13 cellular contexts compared by ENCODE assay signal in the genomic region with DNA sequence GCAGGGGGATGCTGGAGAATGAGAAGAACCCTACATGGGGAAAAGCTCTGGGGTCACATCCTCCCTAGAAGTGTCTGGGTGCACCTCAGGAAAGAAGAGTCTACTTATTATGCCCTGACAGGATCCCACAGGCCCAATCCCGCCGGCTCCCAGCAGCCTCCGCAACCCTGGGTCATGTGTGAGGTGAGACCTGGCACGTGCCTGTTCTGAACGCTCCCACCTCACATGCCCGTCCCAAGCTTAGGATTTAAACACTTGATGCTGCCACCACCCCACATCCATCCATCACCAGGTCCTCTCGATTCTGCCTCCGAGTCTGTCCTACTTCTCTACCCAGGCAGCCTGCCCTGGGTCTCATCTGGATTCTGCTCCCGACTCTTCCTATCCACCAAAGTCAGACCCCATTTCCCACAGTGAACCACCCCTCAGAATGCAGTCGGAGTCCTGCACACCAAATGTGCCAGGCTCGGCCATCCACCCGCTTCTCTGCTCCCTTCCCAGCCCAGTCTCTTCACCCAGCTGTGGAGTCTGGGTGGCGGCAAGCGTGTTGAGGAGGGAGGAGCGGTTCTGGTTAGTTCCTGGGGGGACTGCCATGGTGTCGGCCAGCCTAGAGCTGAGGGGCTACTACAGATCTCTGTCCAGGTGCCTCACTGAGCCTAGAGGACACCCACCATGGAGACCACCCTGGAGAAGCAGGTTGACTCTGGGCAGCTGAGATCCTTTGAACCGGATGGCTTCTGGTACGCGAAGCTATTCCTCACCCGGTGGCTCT. TPM values are rescaled to one million over a fixed set of nuclear protein-coding genes. Genes with fewer than 3 reads are reported as not detected.
A peak's percentile ranks its signal among the peaks of the same experiment; 100 is the strongest.
DNase-seq lines count a peak whose midpoint lies in the region; ATAC-seq, FAIRE-seq and TF ChIP-seq lines count a peak whose summit lies in the region.
"Had no signal": no experiment of that assay in that cellular context is flagged by ENCODE, and none has a peak within 500 bp of the region (broad histone marks: within the 10 kb centered on the region; RNA-seq: fewer than 3 reads in every experiment).

No MANE protein-coding gene starts in this region.

- POLR2A ChIA-PET in A549 (lab: Yijun Ruan, JAX), result interaction anchor here (1.3 kb wide), 1 partner anchor 139 kb away, joined by 3 read pairs; no protein-coding TSS in a partner anchor
- POLR2A ChIA-PET in activated naive CD8-positive, alpha-beta T cell treated with anti-CD3 and anti-CD28 coated beads, Interleukin-2, amount 10 ng/mL, durations not matched to agents 7 days and 5 days (lab: Charles Lee), result interaction anchor here (0.9 to 5.2 kb wide), 4 partner anchors 8 to 26 kb away, joined by 3 to 35 read pairs (median 7); no protein-coding TSS in a partner anchor
- POLR2A ChIA-PET in A673 (lab: Charles Lee; ENCODE audit: low non-redundant PET), result no interaction called here

- no peaks in the 10 kb centered on the region for H3K27me3 ChIP-seq in HL-60 (ENCODE audit: insufficient read depth, poor library complexity, severe bottlenecking)
- H3K27me3 ChIP-seq in A673 (replicated peaks; ENCODE audit: insufficient read depth, low read depth, low read length, poor library complexity), result no peaks in the 10 kb centered on the region
- H3K27me3 ChIP-seq in BE2C, result no peaks in the 10 kb centered on the region
- H3K27me3 ChIP-seq: SJCRH30, testis had no signal

- no peak for TF ChIP-seq POLR2A in A549 (IDR thresholded peaks at IDR 0.05; ENCODE audit: low read length)

- H3K4me2 ChIP-seq in A549, result peak overlapping the region; percentile 76; the same call in 2 of the 3 replicates

- peak overlapping the region; percentile 5 for H3K4me3 Mint-ChIP-seq in activated naive CD8-positive, alpha-beta T cell treated with anti-CD3 and anti-CD28 coated beads, Interleukin-2, amount 10 ng/mL, durations not matched to agents 7 days and 5 days
- peak overlapping the region; percentile 81 to 96 (median 85) for H3K4me3 Mint-ChIP-seq in naive B cell

- TF ChIP-seq CTCF in A549 (IDR thresholded peaks at IDR 0.05) (no peak), HL-60 (IDR thresholded peaks at IDR 0.05; ENCODE audit: insufficient read depth, low read length) (no peak), A673 (conservative IDR thresholded peaks at IDR 0.05; ENCODE audit: low read depth, low read length) (no peak), BE2C (IDR thresholded peaks at IDR 0.05; ENCODE audit: low read depth, low read length) (no peak)

- WGBS in A549 (ENCODE audit: missing lambda C conversion rate), result 90% methylated on average over 16 of the region's 20 CpGs

- H3K9me3 Mint-ChIP-seq in activated naive CD8-positive, alpha-beta T cell treated with anti-CD3 and anti-CD28 coated beads, Interleukin-2, amount 10 ng/mL, durations not matched to agents 7 days and 5 days, result no peaks in the 10 kb centered on the region
- no peaks in the 10 kb centered on the region for H3K9me3 Mint-ChIP-seq in naive B cell

- intact Hi-C loops in A673 (cut with micrococcal nuclease; ENCODE audit: unreplicated experiment), result no loop called here

- no peak for TF ChIP-seq RAD21 in A549 (conservative IDR thresholded peaks at IDR 0.05 in 1 of 2, IDR thresholded peaks at IDR 0.05 in 1 of 2)

- BruUV-seq in A673 (replicated peaks; lab: Mats Ljungman, UMichigan), result no TSS peak

- H3K4me1 Mint-ChIP-seq in activated naive CD8-positive, alpha-beta T cell treated with anti-CD3 and anti-CD28 coated beads, Interleukin-2, amount 10 ng/mL, durations not matched to agents 7 days and 5 days, result peaks cover 86% of the 10 kb centered on the region
- H3K4me1 Mint-ChIP-seq in naive B cell, result peaks cover 82 to 99% (median 98%) of the 10 kb centered on the region in 3 donors

- FAIRE-seq in A549 (lab: Jason Lieb, UNC), result no peak
- FAIRE-seq: GM12892 had no signal

- H3K4me3 ChIP-seq in A549, result no peak overlapping the region
- H3K4me3 ChIP-seq in HL-60 (replicated peaks; ENCODE audit: insufficient read depth, low read length), result no peak overlapping the region
- no peak overlapping the region for H3K4me3 ChIP-seq in A673 (ENCODE audit: low read depth, low read length, poor library complexity, severe bottlenecking)
- H3K4me3 ChIP-seq in BE2C (ENCODE audit: low read depth, low read length), result no peak overlapping the region
- H3K4me3 ChIP-seq: SJCRH30, testis had no signal

- H3K9me3 ChIP-seq in A549, result no peaks in the 10 kb centered on the region
- no peaks in the 10 kb centered on the region for H3K9me3 ChIP-seq in A673 (ENCODE audit: low read depth, low read length, poor library complexity, severe bottlenecking)
- H3K9me3 ChIP-seq in BE2C, result no peaks in the 10 kb centered on the region
- H3K9me3 ChIP-seq: SJCRH30, testis had no signal

- no peak for TF ChIP-seq EP300 in A549 (IDR thresholded peaks at IDR 0.05)

- H3K27me3 Mint-ChIP-seq in activated naive CD8-positive, alpha-beta T cell treated with anti-CD3 and anti-CD28 coated beads, Interleukin-2, amount 10 ng/mL, durations not matched to agents 7 days and 5 days, result no peaks in the 10 kb centered on the region
- no peaks in the 10 kb centered on the region for H3K27me3 Mint-ChIP-seq in naive B cell

- H3K36me3 Mint-ChIP-seq in activated naive CD8-positive, alpha-beta T cell treated with anti-CD3 and anti-CD28 coated beads, Interleukin-2, amount 10 ng/mL, durations not matched to agents 7 days and 5 days, result peaks cover 32% of the 10 kb centered on the region
- peaks cover 10 to 16% of the 10 kb centered on the region in 2 donors for H3K36me3 Mint-ChIP-seq in naive B cell

- CTCF ChIA-PET in A549 (lab: Yijun Ruan, JAX) (interaction anchor here (0.5 to 5.2 kb wide), 7 partner anchors 8 to 139 kb away, joined by 3 to 40 read pairs (median 4); no protein-coding TSS in a partner anchor), A673 (lab: Charles Lee) (interaction anchor here (1.3 kb wide), 1 partner anchor 139 kb away, joined by 4 read pairs; no protein-coding TSS in a partner anchor)

- H3K36me3 ChIP-seq in A673 (ENCODE audit: insufficient read depth, low read length, poor library complexity, severe bottlenecking) (peaks cover 7% of the 10 kb centered on the region), BE2C (peaks cover 60% of the 10 kb centered on the region)

- H3K27ac Mint-ChIP-seq in activated naive CD8-positive, alpha-beta T cell treated with anti-CD3 and anti-CD28 coated beads, Interleukin-2, amount 10 ng/mL, durations not matched to agents 7 days and 5 days, result peak overlapping the region; percentile 98
- H3K27ac Mint-ChIP-seq in naive B cell, result peak overlapping the region; percentile 92 to 99 (median 98)

- peak overlapping the region; percentile 91 to 99 for H3K27ac ChIP-seq in A549
- peak overlapping the region; percentile 37 for H3K27ac ChIP-seq in HL-60 (replicated peaks)
- no peak overlapping the region for H3K27ac ChIP-seq in A673 (ENCODE audit: low read depth, low read length, poor library complexity, severe bottlenecking)
- H3K27ac ChIP-seq: SJCRH30, testis had no signal

- no peak for DNase-seq in A549 (ENCODE audit: low read depth in 1 of 2, low spot score in 1 of 2)
- no peak for DNase-seq in HL-60 (ENCODE audit: low read depth in 1 of 2, low spot score in 1 of 2)
- DNase-seq in activated naive CD8-positive, alpha-beta T cell treated with anti-CD3 and anti-CD28 coated beads, Interleukin-2, amount 10 ng/mL, durations not matched to agents 7 days and 5 days, result peak; percentile 28
- no peak for DNase-seq in naive B cell
- DNase-seq in NCI-H1694 treated with DMSO at 0.1 percent for 48 hours (lab: John Stamatoyannopoulos, UW), result no peak
- no peak for DNase-seq in stimulated activated CD4-positive, alpha-beta T cell treated with anti-CD3 and anti-CD28 coated beads, Interleukin-15, amount 100 ng/mL, for 24 hours
- DNase-seq in A673 (ENCODE audit: low spot score), result no peak
- DNase-seq in BE2C, result no peak
- DNase-seq: activated gamma-delta T cell, NCI-H1105, SJCRH30 had no signal

- H3K4me1 ChIP-seq in A549 (peaks cover 86% of the 10 kb centered on the region), A673 (ENCODE audit: insufficient read depth, low read length, poor library complexity, severe bottlenecking) (no peaks in the 10 kb centered on the region), BE2C (peaks cover 16% of the 10 kb centered on the region)

- ATAC-seq in A549, result no peak
- no peak for ATAC-seq in activated naive CD8-positive, alpha-beta T cell treated with anti-CD3 and anti-CD28 coated beads, Interleukin-2, amount 10 ng/mL, durations not matched to agents 7 days and 5 days (ENCODE audit: low read depth)
- no peak for ATAC-seq in naive B cell (ENCODE audit: low read depth in 2 of 2)

TF ChIP-seq in A549, 52 proteins besides CTCF, POLR2A, EP300 and RAD21 (continues in another document):
- TF ChIP-seq EHF (CRISPR knock-in tag; IDR thresholded peaks at IDR 0.05), result no peak
- TF ChIP-seq, protein P1, sequence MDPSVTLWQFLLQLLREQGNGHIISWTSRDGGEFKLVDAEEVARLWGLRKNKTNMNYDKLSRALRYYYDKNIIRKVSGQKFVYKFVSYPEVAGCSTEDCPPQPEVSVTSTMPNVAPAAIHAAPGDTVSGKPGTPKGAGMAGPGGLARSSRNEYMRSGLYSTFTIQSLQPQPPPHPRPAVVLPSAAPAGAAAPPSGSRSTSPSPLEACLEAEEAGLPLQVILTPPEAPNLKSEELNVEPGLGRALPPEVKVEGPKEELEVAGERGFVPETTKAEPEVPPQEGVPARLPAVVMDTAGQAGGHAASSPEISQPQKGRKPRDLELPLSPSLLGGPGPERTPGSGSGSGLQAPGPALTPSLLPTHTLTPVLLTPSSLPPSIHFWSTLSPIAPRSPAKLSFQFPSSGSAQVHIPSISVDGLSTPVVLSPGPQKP (IDR thresholded peaks at IDR 0.05; ENCODE audit: low read depth, low read length), result no peak
- TF ChIP-seq MYC (IDR thresholded peaks at IDR 0.05; ENCODE audit: borderline replicate concordance, low read length), result no peak
- no peak for TF ChIP-seq JUNB (IDR thresholded peaks at IDR 0.05)
- TF ChIP-seq HOXA7 (CRISPR knock-in tag; IDR thresholded peaks at IDR 0.05), result no peak
- TF ChIP-seq ZSCAN20 (CRISPR knock-in tag; IDR thresholded peaks at IDR 0.05), result no peak
- TF ChIP-seq ZNF302 (CRISPR knock-in tag; IDR thresholded peaks at IDR 0.05), result no peak
- TF ChIP-seq ESRRA (IDR thresholded peaks at IDR 0.05; ENCODE audit: borderline replicate concordance, low read length), result no peak
- no peak for TF ChIP-seq CHD2 (IDR thresholded peaks at IDR 0.05; ENCODE audit: low read length, partially characterized antibody)
- no peak for TF ChIP-seq RARB (CRISPR knock-in tag; IDR thresholded peaks at IDR 0.05)

RNA-seq across cellular contexts. Expression of a gene that starts 23.9 kb away (rescaled TPM):
- 106 and 107 TPM in 2 replicates for polyA plus RNA-seq in A549 (2011; rRNA removed)
- polyA plus RNA-seq in A549 (2012; cell fraction: cytosol; rRNA removed), result 118 and 141 TPM in 2 replicates
- 397 and 557 TPM in 2 replicates for polyA plus RNA-seq in A549 (2012; cell fraction: nucleus; rRNA removed)
- 103 to 137 TPM (median 124 TPM) in 3 replicates for polyA plus RNA-seq in A549 (2017; fragmentation: RNase III; extraction: RNeasy Plus Mini Kit Qiagen cat#74134 plus additional on column Dnase treatment)
- polyA minus RNA-seq in A549 (2011; rRNA and poly(A)+ RNA removed), result 122 and 160 TPM in 2 replicates
- 10 to 100 TPM; 80.8 to 82.3 TPM for total RNA-seq in activated naive CD8-positive, alpha-beta T cell treated with anti-CD3 and anti-CD28 coated beads, Interleukin-2, amount 10 ng/mL, durations not matched to agents 7 days and 5 days
- 100 to 1,000 TPM in 1 of 6 donors, 10 to 100 TPM in 5; 58.4 to 125 (median 89.7) TPM for polyA plus RNA-seq in naive B cell (ENCODE audit: low read depth in 6 of 6)
- 36.7 and 43.2 TPM in 2 replicates for total RNA-seq in A673 (2021)
- 40.9 TPM for polyA plus RNA-seq in BE2C (2012; ENCODE audit: insufficient read depth, insufficient read length, low read depth)
